In genomic region chr12:2052861-2053674, GRCh38 we compare ENCODE assay signal across 8 cellular contexts. TPM values are rescaled to one million over a fixed set of nuclear protein-coding genes. Genes with fewer than 3 reads are reported as not detected.
A peak's percentile ranks its signal among the peaks of the same experiment; 100 is the strongest.
DNase-seq lines count a peak whose midpoint lies in the region; TF ChIP-seq lines count a peak whose summit lies in the region.

Gene CACNA1C (plus strand): TSS chr12:2052987. CDS start chr12:2053563, 576 bp downstream.

- H3K27me3 Mint-ChIP-seq in activated naive CD4-positive, alpha-beta T cell treated with anti-CD3 and anti-CD28 coated beads, Interleukin-2, amount 10 ng/mL, durations not matched to agents 7 days and 5 days, result peaks cover 86% of the 10 kb centered on the region
- H3K27me3 Mint-ChIP-seq in neural crest cell (ENCODE audit: low read depth), result peaks cover 87% of the 10 kb centered on the region

- peaks cover 14% of the 10 kb centered on the region for H3K4me1 ChIP-seq in vagina

- H3K36me3 Mint-ChIP-seq in activated naive CD4-positive, alpha-beta T cell treated with anti-CD3 and anti-CD28 coated beads, Interleukin-2, amount 10 ng/mL, durations not matched to agents 7 days and 5 days, result peaks cover 1% of the 10 kb centered on the region
- no peaks in the 10 kb centered on the region for H3K36me3 Mint-ChIP-seq in neural crest cell (ENCODE audit: low read depth)

- H3K27me3 ChIP-seq in vagina, result no peaks in the 10 kb centered on the region

- H3K27ac ChIP-seq in vagina, result peak within 1 kb of the TSS; percentile 90

- no peaks in the 10 kb centered on the region for H3K36me3 ChIP-seq in vagina

- H3K4me3 Mint-ChIP-seq in activated naive CD4-positive, alpha-beta T cell treated with anti-CD3 and anti-CD28 coated beads, Interleukin-2, amount 10 ng/mL, durations not matched to agents 7 days and 5 days, result peak within 1 kb of the TSS; percentile 83
- H3K4me3 Mint-ChIP-seq in neural crest cell, result peak within 1 kb of the TSS; percentile 88

- CTCF ChIA-PET in activated naive CD4-positive, alpha-beta T cell treated with anti-CD3 and anti-CD28 coated beads, Interleukin-2, amount 10 ng/mL, durations not matched to agents 7 days and 5 days (lab: Charles Lee), result no interaction called here

- no peak within 1 kb of the TSS for H3K27ac Mint-ChIP-seq in activated naive CD4-positive, alpha-beta T cell treated with anti-CD3 and anti-CD28 coated beads, Interleukin-2, amount 10 ng/mL, durations not matched to agents 7 days and 5 days
- H3K27ac Mint-ChIP-seq in neural crest cell (ENCODE audit: unreplicated experiment), result no peak within 1 kb of the TSS

- no peaks in the 10 kb centered on the region for H3K9me3 ChIP-seq in vagina

- DNase-seq in DMS53 (lab: John Stamatoyannopoulos, UW) (peak; percentile 61), DMS53 treated with DMSO at 0.1 percent for 48 hours (lab: John Stamatoyannopoulos, UW; ENCODE audit: unreplicated experiment) (no peak), NCI-H526 (lab: John Stamatoyannopoulos, UW) (peak; percentile 33 to 78), glomerular visceral epithelial cell (ENCODE audit: extremely low spot score) (peak; percentile 19), neural crest cell (ENCODE audit: low read depth, low spot score) (peak; percentile 46), vagina (ENCODE audit: extremely low spot score in 2 of 2) (no peak), GF-D8 (lab: John Stamatoyannopoulos, UW) (no peak)
- peak; percentile 69 for DNase-seq in activated naive CD4-positive, alpha-beta T cell treated with anti-CD3 and anti-CD28 coated beads, Interleukin-2, amount 10 ng/mL, durations not matched to agents 7 days and 5 days

- TF ChIP-seq POLR2A in vagina (IDR thresholded peaks at IDR 0.05), result peak in 1 of 2 donors; percentile 17

- TF ChIP-seq CTCF in neural crest cell (conservative IDR thresholded peaks at IDR 0.05) (peak; percentile 48), vagina (IDR thresholded peaks at IDR 0.05) (peak in 2 of 3 experiments; percentile 3 to 38)

- H3K9me3 Mint-ChIP-seq in activated naive CD4-positive, alpha-beta T cell treated with anti-CD3 and anti-CD28 coated beads, Interleukin-2, amount 10 ng/mL, durations not matched to agents 7 days and 5 days, result no peaks in the 10 kb centered on the region
- no peaks in the 10 kb centered on the region for H3K9me3 Mint-ChIP-seq in neural crest cell

- intact Hi-C loops in vagina (cut with DNase I), result loop anchor here (5.0 to 10.0 kb wide), 4 partner anchors 112 to 529 kb away; no protein-coding TSS in a partner anchor

- peaks cover 24% of the 10 kb centered on the region for H3K4me1 Mint-ChIP-seq in activated naive CD4-positive, alpha-beta T cell treated with anti-CD3 and anti-CD28 coated beads, Interleukin-2, amount 10 ng/mL, durations not matched to agents 7 days and 5 days
- H3K4me1 Mint-ChIP-seq in neural crest cell, result peaks cover 23% of the 10 kb centered on the region

- peak within 1 kb of the TSS; percentile 60 to 62 for H3K4me3 ChIP-seq in vagina

RNA-seq across cellular contexts. Expression of gene CACNA1C, which starts in this region (rescaled TPM):
- total RNA-seq in neural crest cell (1.6 and 1.9 TPM in 2 replicates), vagina (9.8 TPM)

Comparison
In these comparisons a context has a peak if more than half of its experiments do, and no peak if none do; other contexts are left out.
1. DNase-seq: peak in DMS53 (single experiment), NCI-H526 (2 of 2), activated naive CD4-positive, alpha-beta T cell treated with anti-CD3 and anti-CD28 coated beads, Interleukin-2, amount 10 ng/mL, durations not matched to agents 7 days and 5 days (single experiment), glomerular visceral epithelial cell (single experiment) and neural crest cell (single experiment); none in DMS53 treated with DMSO at 0.1 percent for 48 hours (single experiment), vagina (0 of 2) and GF-D8 (single experiment).